8 cellular contexts compared by ENCODE assay signal in genomic region chr12:88142610-88142991, GRCh38. TPM values are rescaled to one million over a fixed set of nuclear protein-coding genes. Genes with fewer than 3 reads are reported as not detected.
DNase-seq lines count a peak whose midpoint lies in the region; ATAC-seq and TF ChIP-seq lines count a peak whose summit lies in the region.

No MANE protein-coding gene starts in this region.

- H3K4me1 ChIP-seq in iPS-15b (ENCODE audit: control insufficient read depth, insufficient read depth, low read length), result peaks cover 22% of the 10 kb centered on the region

- H3K4me3 ChIP-seq in iPS-15b (ENCODE audit: low read depth, low read length) (peak overlapping the region; percentile 94), skin epidermis (peak overlapping the region; percentile 50 to 91 (median 66))

- H3K36me3 Mint-ChIP-seq in HFFc6 (ENCODE audit: low read depth), result peaks cover 20% of the 10 kb centered on the region
- H3K36me3 Mint-ChIP-seq in activated naive CD8-positive, alpha-beta T cell treated with anti-CD3 and anti-CD28 coated beads for 36 hours, result peaks cover 14% of the 10 kb centered on the region

- peak overlapping the region; percentile 10 to 90 (median 81) for H3K27ac ChIP-seq in skin epidermis

- peaks cover 43% of the 10 kb centered on the region for H3K4me1 Mint-ChIP-seq in HFFc6 (ENCODE audit: low read depth)
- peaks cover 37% of the 10 kb centered on the region for H3K4me1 Mint-ChIP-seq in activated naive CD8-positive, alpha-beta T cell treated with anti-CD3 and anti-CD28 coated beads for 36 hours

- H3K9ac ChIP-seq in iPS-15b (ENCODE audit: low read depth, low read length), result peak overlapping the region; percentile 68

- H3K4me3 Mint-ChIP-seq in HFFc6, result peak overlapping the region; percentile 97
- H3K4me3 Mint-ChIP-seq in activated naive CD8-positive, alpha-beta T cell treated with anti-CD3 and anti-CD28 coated beads for 36 hours, result peak overlapping the region; percentile 94

- TF ChIP-seq CTCF in HFFc6 (IDR thresholded peaks at IDR 0.05), result no peak

- peak; percentile 56 for DNase-seq in DMS79 treated with DMSO at 0.1 percent for 48 hours (lab: John Stamatoyannopoulos, UW)
- no peak for DNase-seq in HFFc6
- DNase-seq in NCI-H774 (lab: John Stamatoyannopoulos, UW), result peak; percentile 23
- peak; percentile 14 for DNase-seq in activated naive CD8-positive, alpha-beta T cell treated with anti-CD3 and anti-CD28 coated beads for 36 hours
- no peak for DNase-seq in retina

- no peaks in the 10 kb centered on the region for H3K27me3 Mint-ChIP-seq in HFFc6 (ENCODE audit: insufficient read depth)
- H3K27me3 Mint-ChIP-seq in activated naive CD8-positive, alpha-beta T cell treated with anti-CD3 and anti-CD28 coated beads for 36 hours, result no peaks in the 10 kb centered on the region

- peak overlapping the region; percentile 96 for H3K27ac Mint-ChIP-seq in HFFc6
- peak overlapping the region; percentile 95 for H3K27ac Mint-ChIP-seq in activated naive CD8-positive, alpha-beta T cell treated with anti-CD3 and anti-CD28 coated beads for 36 hours

- ATAC-seq in GM19328 (IDR thresholded peaks at IDR 0.05; ENCODE audit: unreplicated experiment), result no peak

- no peaks in the 10 kb centered on the region for H3K27me3 ChIP-seq in iPS-15b (ENCODE audit: control insufficient read depth, insufficient read depth, low read length)

- H3K9me3 ChIP-seq in iPS-15b (ENCODE audit: control insufficient read depth, insufficient read depth, low read length), result no peaks in the 10 kb centered on the region

- no peaks in the 10 kb centered on the region for H3K36me3 ChIP-seq in iPS-15b (ENCODE audit: control insufficient read depth, insufficient read depth, low read length)

- H3K9me3 Mint-ChIP-seq in HFFc6, result no peaks in the 10 kb centered on the region
- H3K9me3 Mint-ChIP-seq in activated naive CD8-positive, alpha-beta T cell treated with anti-CD3 and anti-CD28 coated beads for 36 hours, result no peaks in the 10 kb centered on the region

RNA-seq across cellular contexts. Expression of gene TMTC3, which starts 0.5 kb away (rescaled TPM):
- total RNA-seq in HFFc6 (2021; fragmentation: NEBNext Ultra II Directional; extraction: Animal tissue kit (Norgen Biotek cat#: 25700)), result 10 to 100 TPM; 41.3 to 48.9 (median 46.3) TPM
- total RNA-seq in activated naive CD8-positive, alpha-beta T cell treated with anti-CD3 and anti-CD28 coated beads for 36 hours, result 1 to 10 TPM; 4.7 to 4.9 TPM

RNA-seq across cellular contexts. Expression of gene CEP290, which starts 0.7 kb away (rescaled TPM):
- 10 to 100 TPM; 10.2 to 13.4 (median 11.7) TPM for total RNA-seq in HFFc6 (2021; fragmentation: NEBNext Ultra II Directional; extraction: Animal tissue kit (Norgen Biotek cat#: 25700))
- total RNA-seq in activated naive CD8-positive, alpha-beta T cell treated with anti-CD3 and anti-CD28 coated beads for 36 hours, result 10 to 100 TPM; 13.3 TPM

Comparison
In these comparisons a context has a peak if more than half of its experiments do, and no peak if none do; other contexts are left out.
1. DNase-seq: peak in DMS79 treated with DMSO at 0.1 percent for 48 hours (single experiment), NCI-H774 (single experiment) and activated naive CD8-positive, alpha-beta T cell treated with anti-CD3 and anti-CD28 coated beads for 36 hours (single experiment); none in HFFc6 (single experiment) and retina (single experiment).
2. RNA of gene TMTC3, which starts 0.5 kb away (total RNA-seq): 41.3 to 48.9 TPM in HFFc6; 4.7 to 4.9 TPM in activated naive CD8-positive, alpha-beta T cell treated with anti-CD3 and anti-CD28 coated beads for 36 hours; every median in the first group is over 4 times any median in the second.